Comparison of ENCODE assay signal across 18 cellular contexts in the genomic region with DNA sequence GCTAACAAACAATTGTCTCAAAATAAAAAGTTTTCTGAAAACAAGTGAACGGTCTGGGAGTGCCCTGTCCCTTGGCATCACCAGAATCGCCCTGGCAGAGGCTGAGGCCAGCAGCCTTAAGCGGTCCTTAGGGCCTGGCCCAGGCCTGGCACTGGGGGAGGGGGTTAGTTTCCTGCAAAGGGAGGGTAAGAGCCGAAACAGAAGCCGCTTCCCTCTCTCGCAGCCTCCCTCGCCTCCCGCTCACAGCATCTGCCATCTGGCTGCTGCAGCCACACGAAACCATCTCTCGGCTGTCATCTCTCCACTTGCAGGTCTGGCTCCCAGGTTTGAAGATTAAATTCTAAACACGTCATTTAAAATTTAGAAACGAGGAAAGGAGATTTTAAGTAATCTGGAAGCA. TPM values are rescaled to one million over a fixed set of nuclear protein-coding genes. Genes with fewer than 3 reads are reported as not detected.
A peak's percentile ranks its signal among the peaks of the same experiment; 100 is the strongest.
DNase-seq lines count a peak whose midpoint lies in the region; ATAC-seq, FAIRE-seq and TF ChIP-seq lines count a peak whose summit lies in the region.
"Had no signal": no experiment of that assay in that cellular context is flagged by ENCODE, and none has a peak within 500 bp of the region (broad histone marks: within the 10 kb centered on the region; RNA-seq: fewer than 3 reads in every experiment).

No MANE protein-coding gene starts in this region.

- no peak overlapping the region for H3K27ac ChIP-seq in GM12878 (ENCODE audit: control insufficient read depth, insufficient read depth)
- no peak overlapping the region for H3K27ac ChIP-seq in adrenal gland
- H3K27ac ChIP-seq: neural progenitor cell had no signal

- BruUV-seq in GM12878 (replicated peaks; lab: Mats Ljungman, UMichigan), result no TSS peak

- TF ChIP-seq POLR2A in GM12878 (IDR thresholded peaks at IDR 0.05; ENCODE audit: low read depth, low read length) (no peak), adrenal gland (IDR thresholded peaks at IDR 0.05) (no peak)

- TF ChIP-seq EP300 in GM12878 (IDR thresholded peaks at IDR 0.05; ENCODE audit: borderline replicate concordance in 1 of 2, control insufficient read depth in 1 of 2, low read depth in 2 of 2, low read length in 2 of 2), result no peak

- ATAC-seq in GM12878, result no peak
- ATAC-seq: CD8-positive, alpha-beta T cell; sciatic nerve had no signal

- POLR2A ChIA-PET in GM12878 (lab: Charles Lee), result no interaction called here

- H3K27me3 ChIP-seq in GM12878 (replicated peaks in 1 of 2; ENCODE audit: control insufficient read depth in 2 of 2, insufficient read depth in 2 of 2, low read length in 1 of 2) (no peaks in the 10 kb centered on the region), adrenal gland (no peaks in the 10 kb centered on the region)
- H3K27me3 ChIP-seq: neural progenitor cell had no signal

- no peak overlapping the region for H3K4me3 ChIP-seq in GM12878
- H3K4me3 ChIP-seq in adrenal gland, result no peak overlapping the region
- H3K4me3 ChIP-seq: lung, neural progenitor cell had no signal

- no peak overlapping the region for H3K9ac ChIP-seq in GM12878 (ENCODE audit: control insufficient read depth, insufficient read depth, low read length)
- H3K9ac ChIP-seq: neural progenitor cell had no signal

- WGBS in GM12878 (ENCODE audit: insufficient coverage, insufficient replicate concordance, low lambda C conversion rate, missing lambda C conversion rate), result 46% methylated on average over 12 of the region's 12 CpGs
- 64 to 75% (median 73%) methylated on average over 12 of the region's 12 CpGs for WGBS in adrenal gland, 4 donors

- SMC1A ChIA-PET in GM12878 (lab: Charles Lee; ENCODE audit: uncharacterized antibody, unreplicated experiment), result no interaction called here

- TF ChIP-seq CTCF in GM12878 (IDR thresholded peaks at IDR 0.05 in 2 of 3, conservative IDR thresholded peaks at IDR 0.05 in 1 of 3; ENCODE audit: control insufficient read depth in 2 of 3, extremely low read depth in 1 of 3, insufficient read depth in 1 of 3, low read depth in 3 of 3, low read length in 3 of 3), result no peak
- no peak for TF ChIP-seq CTCF in adrenal gland (IDR thresholded peaks at IDR 0.05)

- in situ Hi-C loops in GM12878 (cut with MboI), result no loop called here

- RAD21 ChIA-PET in GM12878 (lab: Charles Lee; ENCODE audit: unreplicated experiment), result interaction anchor here (1.2 kb wide), 1 partner anchor 67 kb away, joined by 3 read pairs; no protein-coding TSS in a partner anchor

- DNase-seq in NCI-H1092 treated with DMSO at 0.1 percent for 48 hours (lab: John Stamatoyannopoulos, UW) (peak; percentile 36), NCI-H1092 (lab: John Stamatoyannopoulos, UW) (no peak), NCI-H2171 (lab: John Stamatoyannopoulos, UW) (peak; percentile 85), GM12878 (ENCODE audit: low read depth, low spot score) (no peak), pons (ENCODE audit: low spot score) (peak; percentile 26), NCI-H510A (lab: John Stamatoyannopoulos, UW) (no peak), ecto neural progenitor cell (ENCODE audit: low spot score) (no peak), adrenal gland (no peak)
- DNase-seq: activated CD8-positive, alpha-beta memory T cell treated with anti-CD3 and anti-CD28 coated beads for 24 hours; CD8-positive, alpha-beta T cell; effector CD4-positive, alpha-beta T cell; NCI-H1417 treated with DMSO at 0.1 percent for 48 hours; NK-92 treated with Interleukin-12 subunit alpha and Interleukin-12 subunit beta, amount 100 ng/mL, for 24 hours; stimulated activated CD4-positive, alpha-beta T cell treated with anti-CD3 and anti-CD28 coated beads, Interleukin-2, amount 100 ng/mL, for 48 hours had no signal

- no peak overlapping the region for H2AFZ ChIP-seq in GM12878 (ENCODE audit: control insufficient read depth, low read depth, low read length)
- H2AFZ ChIP-seq: neural progenitor cell had no signal

- no peak for TF ChIP-seq RAD21 in GM12878 (IDR thresholded peaks at IDR 0.05; ENCODE audit: insufficient read depth, low read depth, low read length)

- H3K36me3 ChIP-seq in GM12878 (ENCODE audit: control insufficient read depth in 2 of 2, insufficient read depth in 2 of 2, low read length in 1 of 2), result no peaks in the 10 kb centered on the region
- no peaks in the 10 kb centered on the region for H3K36me3 ChIP-seq in adrenal gland (replicated peaks in 1 of 2)
- H3K36me3 ChIP-seq: neural progenitor cell had no signal

- no peaks in the 10 kb centered on the region for H4K20me1 ChIP-seq in GM12878 (ENCODE audit: control insufficient read depth, insufficient read depth)

- intact Hi-C loops in GM12878 (cut with micrococcal nuclease; ENCODE audit: unreplicated experiment), result no loop called here
- intact Hi-C loops in adrenal gland (cut with DNase I), result no loop called here

- CTCF ChIA-PET in GM12878 (lab: Yijun Ruan, JAX), result interaction anchor here (2.9 kb wide), 1 partner anchor 24 kb away, joined by 12 read pairs; no protein-coding TSS in a partner anchor

- no peak overlapping the region for H3K4me2 ChIP-seq in GM12878 (ENCODE audit: control insufficient read depth, insufficient read depth)
- H3K4me2 ChIP-seq: neural progenitor cell had no signal

- H3K9me3 ChIP-seq in GM12878 (replicated peaks; ENCODE audit: control insufficient read depth, insufficient read depth, low read length), result no peaks in the 10 kb centered on the region
- no peaks in the 10 kb centered on the region for H3K9me3 ChIP-seq in adrenal gland (replicated peaks in 1 of 3)

- no peaks in the 10 kb centered on the region for H3K79me2 ChIP-seq in GM12878 (ENCODE audit: control insufficient read depth, insufficient read depth, low read length)

- H3K4me1 ChIP-seq in GM12878 (ENCODE audit: control insufficient read depth, insufficient read depth, low read length), result peaks cover 62% of the 10 kb centered on the region
- H3K4me1 ChIP-seq in adrenal gland (replicated peaks in 1 of 2), result peaks cover 0 to 18% of the 10 kb centered on the region in 2 donors
- H3K4me1 ChIP-seq: neural progenitor cell had no signal

- no peak for FAIRE-seq in GM12878 (lab: Jason Lieb, UNC)

TF ChIP-seq in GM12878, 131 proteins besides CTCF, POLR2A, EP300 and RAD21:
- no peak for TF ChIP-seq SIX5 (IDR thresholded peaks at IDR 0.05; ENCODE audit: low read depth, low read length, severe bottlenecking)
- peak; percentile 15; the same call in 1 of the 2 replicates for TF ChIP-seq TCF12 (IDR thresholded peaks at IDR 0.05; ENCODE audit: low read depth, low read length)
- no peak for TF ChIP-seq FOS (IDR thresholded peaks at IDR 0.05; ENCODE audit: borderline replicate concordance, extremely low read depth, insufficient read length)
TF ChIP-seq in GM12878: peak in this region for 1.

RNA-seq across cellular contexts. Expression of gene PMEPA1, which starts 31.5 kb away (rescaled TPM):
- 0.17 and 0.47 TPM in 2 replicates for total RNA-seq in GM12878 (2013; cell fraction: nucleolus; rRNA removed)
- total RNA-seq in GM12878 (2014; rRNA removed) (not detected in 2 replicates), GM12878 (2014; rRNA removed; fragmentation: Illumina TruSeq; extraction: Trizol) (0.04 TPM in 1 of 2 replicates, not detected in the other), GM12878 (2021) (0.08 and 0.10 TPM in 2 replicates), adrenal gland (10 to 100 TPM in 4 of 8 donors, 1 to 10 TPM in 4; 3.4 to 36.0 (median 10.0) TPM)
- 0.08 TPM for polyA plus RNA-seq in GM12878 (2011; ENCODE audit: low read depth)
- polyA plus RNA-seq in GM12878 (2011; rRNA removed) (0.03 and 0.07 TPM in 2 replicates), GM12878 (2014; fragmentation: Illumina TruSeq; extraction: Trizol) (0.03 and 0.04 TPM in 2 replicates), GM12878 (2014; fragmentation: Nextera tagmentation; extraction: Ambion mirVana) (under 1 TPM in 1 of 2 experiments, not detected in 1; 0.02 TPM), GM12878 (2014; rRNA removed) (0.03 and 0.04 TPM in 2 replicates), GM12878 (2016; fragmentation: Nextera tagmentation; extraction: Ambion mirVana) (under 1 TPM in 1 of 2 experiments, not detected in 1; 0.04 TPM), adrenal gland (10 to 100 TPM in 2 of 3 donors, 1 to 10 TPM in 1; 9.5 to 13.2 (median 11.1) TPM)
- polyA plus RNA-seq in GM12878 (2011; cell fraction: cytosol; rRNA removed), result 0.06 and 0.15 TPM in 2 replicates
- polyA plus RNA-seq in GM12878 (2011; cell fraction: nucleus; rRNA removed), result 0.10 and 0.12 TPM in 2 replicates
- 0.39 and 0.58 TPM in 2 replicates for polyA plus RNA-seq in GM12878 (2012)
- 0.15 and 0.26 TPM in 2 replicates for polyA minus RNA-seq in GM12878 (2011; rRNA and poly(A)+ RNA removed)
- 0.42 TPM in 1 of 2 replicates, not detected in the other for polyA minus RNA-seq in GM12878 (2011; cell fraction: cytosol; rRNA and poly(A)+ RNA removed)
- not detected in 2 replicates for polyA minus RNA-seq in GM12878 (2011; cell fraction: nucleus; rRNA and poly(A)+ RNA removed)

RNA-seq across cellular contexts. Expression of gene ZBP1, which starts 58.1 kb away (rescaled TPM):
- 2.8 and 6.3 TPM in 2 replicates for total RNA-seq in GM12878 (2013; cell fraction: nucleolus; rRNA removed)
- total RNA-seq in GM12878 (2014; rRNA removed) (7.5 and 8.3 TPM in 2 replicates), GM12878 (2014; rRNA removed; fragmentation: Illumina TruSeq; extraction: Trizol) (4.8 TPM in 2 replicates), GM12878 (2021) (4.8 and 6.3 TPM in 2 replicates), adrenal gland (1 to 10 TPM in 1 of 8 donors, under 1 TPM in 5, not detected in 2; 0.14 to 1.8 (median 0.59) TPM)
- 3.7 TPM for polyA plus RNA-seq in GM12878 (2011; ENCODE audit: low read depth)
- polyA plus RNA-seq in GM12878 (2011; rRNA removed) (5.0 and 5.4 TPM in 2 replicates), GM12878 (2014; fragmentation: Illumina TruSeq; extraction: Trizol) (6.2 and 6.8 TPM in 2 replicates), GM12878 (2014; fragmentation: Nextera tagmentation; extraction: Ambion mirVana) (1 to 10 TPM in 1 of 2 experiments, under 1 TPM in 1; 0.93 to 1.1 TPM), GM12878 (2014; rRNA removed) (9.3 and 10.6 TPM in 2 replicates), GM12878 (2016; fragmentation: Nextera tagmentation; extraction: Ambion mirVana) (1 to 10 TPM; 2.5 to 3.0 TPM), adrenal gland (1 to 10 TPM in 1 of 3 donors, under 1 TPM in 2; 0.67 to 2.9 (median 0.82) TPM)
- polyA plus RNA-seq in GM12878 (2011; cell fraction: cytosol; rRNA removed), result 3.0 and 4.5 TPM in 2 replicates
- polyA plus RNA-seq in GM12878 (2011; cell fraction: nucleus; rRNA removed), result 32.4 and 37.2 TPM in 2 replicates
- 3.7 and 8.2 TPM in 2 replicates for polyA plus RNA-seq in GM12878 (2012)
- polyA minus RNA-seq in GM12878 (2011; rRNA and poly(A)+ RNA removed), result 2.7 and 4.4 TPM in 2 replicates
- 1.0 and 2.9 TPM in 2 replicates for polyA minus RNA-seq in GM12878 (2011; cell fraction: cytosol; rRNA and poly(A)+ RNA removed)
- polyA minus RNA-seq in GM12878 (2011; cell fraction: nucleus; rRNA and poly(A)+ RNA removed), result 4.7 and 7.9 TPM in 2 replicates
- total RNA-seq: A172 had no signal

Comparison
In these comparisons a context has a peak if more than half of its experiments do, and no peak if none do; other contexts are left out.
1. DNase-seq: peak in NCI-H1092 treated with DMSO at 0.1 percent for 48 hours (single experiment), NCI-H2171 (single experiment) and pons (single experiment); none in NCI-H1092 (single experiment), GM12878 (single experiment), NCI-H510A (single experiment), ecto neural progenitor cell (single experiment) and adrenal gland (0 of 7).